Comparison of ENCODE assay signal across 1 cellular context in genomic region chr2:95115418-95115817, GRCh38.
TF ChIP-seq lines count a peak whose summit lies in the region.

No MANE protein-coding gene starts in this region.

TF ChIP-seq in IMR-90, 13 proteins besides CTCF, POLR2A, EP300 and RAD21:
- no peak for TF ChIP-seq CHD1 (IDR thresholded peaks at IDR 0.05; ENCODE audit: low read depth, low read length)
- TF ChIP-seq ELK1 (IDR thresholded peaks at IDR 0.05; ENCODE audit: borderline replicate concordance, low read depth, low read length), result no peak
- peak; percentile 5; the same call in 1 of the 2 replicates for TF ChIP-seq MAFK (IDR thresholded peaks at IDR 0.05; ENCODE audit: low read depth, low read length)
- TF ChIP-seq MAZ (IDR thresholded peaks at IDR 0.05; ENCODE audit: borderline replicate concordance, low read depth, low read length), result no peak
- TF ChIP-seq RCOR1 (IDR thresholded peaks at IDR 0.05; ENCODE audit: insufficient replicate concordance, low read length), result no peak
- no peak for TF ChIP-seq NFE2L2 (IDR thresholded peaks at IDR 0.05; ENCODE audit: low read depth, low read length)
- TF ChIP-seq FOS (IDR thresholded peaks at IDR 0.05; ENCODE audit: low read depth, low read length), result no peak
- TF ChIP-seq CEBPB (IDR thresholded peaks at IDR 0.05; ENCODE audit: low read depth, low read length), result no peak
- no peak for TF ChIP-seq BHLHE40 (IDR thresholded peaks at IDR 0.05; ENCODE audit: low read depth, low read length)
- no peak for TF ChIP-seq RFX5 (IDR thresholded peaks at IDR 0.05; ENCODE audit: low read depth, low read length)
- no peak for TF ChIP-seq MXI1 (IDR thresholded peaks at IDR 0.05; ENCODE audit: borderline replicate concordance, low read depth, low read length)
- TF ChIP-seq SMC3 (IDR thresholded peaks at IDR 0.05; ENCODE audit: low read depth, low read length), result peak; percentile 52; the same call in 1 of the 2 replicates
